8 cellular contexts compared by ENCODE assay signal in the genomic region with DNA sequence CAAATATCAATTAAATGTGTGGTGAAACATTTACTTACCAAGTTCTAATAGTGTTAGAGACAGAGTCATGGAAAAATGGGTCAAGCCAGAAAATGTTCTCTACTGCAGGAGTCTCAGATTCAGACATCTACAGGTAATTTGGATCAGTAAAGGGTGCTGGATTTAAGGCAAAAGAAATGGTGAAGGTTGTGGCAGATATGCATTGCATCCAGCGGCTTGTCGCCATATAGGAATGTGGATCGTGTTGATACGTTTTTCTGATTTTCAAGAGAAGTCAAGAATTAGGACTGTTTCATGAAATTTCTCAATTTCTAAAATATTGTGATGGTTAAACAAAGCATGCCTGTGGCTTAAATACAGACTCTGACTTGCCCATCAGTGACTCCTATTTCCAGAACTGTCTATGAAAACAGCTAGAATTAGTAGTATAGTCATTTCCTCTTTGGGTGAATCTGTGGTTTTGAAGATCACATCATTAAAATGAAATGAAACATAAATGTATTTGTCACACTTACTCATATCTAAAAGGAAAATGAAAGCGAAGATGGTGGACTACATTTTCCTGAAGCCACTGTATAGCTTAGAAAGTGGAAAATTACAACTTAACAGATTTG.
A peak's percentile ranks its signal among the peaks of the same experiment; 100 is the strongest.
DNase-seq lines count a peak whose midpoint lies in the region; ATAC-seq, FAIRE-seq and TF ChIP-seq lines count a peak whose summit lies in the region.

No MANE protein-coding gene starts in this region.

- no peak for TF ChIP-seq CTCF in AG09309 (IDR thresholded peaks at IDR 0.05; ENCODE audit: control insufficient read depth, insufficient read depth, low read depth, low read length, missing control alignments)
- TF ChIP-seq CTCF in astrocyte of the cerebellum (IDR thresholded peaks at IDR 0.05; ENCODE audit: low read depth, low read length, missing control alignments) = no peak
- TF ChIP-seq CTCF in vagina (IDR thresholded peaks at IDR 0.05) = no peak
- TF ChIP-seq CTCF in kidney (IDR thresholded peaks at IDR 0.05; ENCODE audit: borderline replicate concordance, extremely low read depth, insufficient read depth) = no peak

- no peak overlapping the region for H3K4me3 ChIP-seq in AG09309 (ENCODE audit: control insufficient read depth, low read depth, low read length)
- no peak overlapping the region for H3K4me3 ChIP-seq in astrocyte of the cerebellum (ENCODE audit: low read depth, low read length)
- no peak overlapping the region for H3K4me3 ChIP-seq in vagina
- H3K4me3 ChIP-seq in kidney (ENCODE audit: low read length in 2 of 2) = no peak overlapping the region
- H3K4me3 ChIP-seq in H7 (ENCODE audit: insufficient read depth, low read depth, low read length) = no peak overlapping the region

- H3K36me3 ChIP-seq in vagina (no peaks in the 10 kb centered on the region), kidney (ENCODE audit: control insufficient read depth in 1 of 2, insufficient read depth in 2 of 2, low read length in 2 of 2) (no peaks in the 10 kb centered on the region), H7 (replicated peaks; ENCODE audit: control insufficient read depth, insufficient read depth, low read length) (no peaks in the 10 kb centered on the region)

- H3K9me3 ChIP-seq in vagina = no peaks in the 10 kb centered on the region
- no peaks in the 10 kb centered on the region for H3K9me3 ChIP-seq in kidney (ENCODE audit: control insufficient read depth in 1 of 2, low read length in 2 of 2)

- FAIRE-seq in kidney (lab: Jason Lieb, UNC) = no peak

- H3K27me3 ChIP-seq in vagina (no peaks in the 10 kb centered on the region), H7 (ENCODE audit: control insufficient read depth, insufficient read depth, low read length) (no peaks in the 10 kb centered on the region)

- no peak overlapping the region for H3K9ac ChIP-seq in kidney (ENCODE audit: low read length in 2 of 2)

- H3K27ac ChIP-seq in vagina = no peak overlapping the region
- no peak overlapping the region for H3K27ac ChIP-seq in kidney (ENCODE audit: low read depth in 2 of 2, low read length in 2 of 2)

- H3K4me1 ChIP-seq in vagina (no peaks in the 10 kb centered on the region), kidney (ENCODE audit: control insufficient read depth in 1 of 2, insufficient read depth in 1 of 2, low read depth in 1 of 2, low read length in 2 of 2) (no peaks in the 10 kb centered on the region)

- in situ Hi-C loops in astrocyte of the cerebellum (cut with HindIII; ENCODE audit: low sequenced_read_pairs) = no loop called here

- intact Hi-C loops in vagina (cut with DNase I) = no loop called here
- intact Hi-C loops in kidney (cut with DNase I) = no loop called here

- no peak for TF ChIP-seq POLR2A in vagina (IDR thresholded peaks at IDR 0.05)

- DNase-seq in AG09309 (ENCODE audit: low read depth) (peak; percentile 88), astrocyte of the cerebellum (ENCODE audit: low read depth) (peak; percentile 60), vagina (ENCODE audit: extremely low spot score in 2 of 2) (no peak), kidney (no peak), H7 (no peak)
- DNase-seq in stimulated activated CD4-positive, alpha-beta T cell treated with anti-CD3 and anti-CD28 coated beads, Interleukin-4, amount 100 ng/mL, for 1 hour = no peak

- ATAC-seq in GM19452 (IDR thresholded peaks at IDR 0.05; ENCODE audit: unreplicated experiment) = peak; percentile 96
- ATAC-seq in HG03354 (IDR thresholded peaks at IDR 0.05; ENCODE audit: poor library complexity, severe bottlenecking, unreplicated experiment) = peak; percentile 96

Comparison
In these comparisons a context has a peak if more than half of its experiments do, and no peak if none do; other contexts are left out.
1. DNase-seq: peak in AG09309 (single experiment) and astrocyte of the cerebellum (single experiment); none in vagina (0 of 2), kidney (single experiment), H7 (single experiment) and stimulated activated CD4-positive, alpha-beta T cell treated with anti-CD3 and anti-CD28 coated beads, Interleukin-4, amount 100 ng/mL, for 1 hour (single experiment).